14 cellular contexts compared by ENCODE assay signal in genomic region chr11:65124480-65125196, GRCh38. TPM values are rescaled to one million over a fixed set of nuclear protein-coding genes. Genes with fewer than 3 reads are reported as not detected.
A peak's percentile ranks its signal among the peaks of the same experiment; 100 is the strongest.
DNase-seq lines count a peak whose midpoint lies in the region; ATAC-seq and TF ChIP-seq lines count a peak whose summit lies in the region.
"Had no signal": no experiment of that assay in that cellular context is flagged by ENCODE, and none has a peak within 500 bp of the region (broad histone marks: within the 10 kb centered on the region; RNA-seq: fewer than 3 reads in every experiment).

No MANE protein-coding gene starts in this region.

- H3K4me1 ChIP-seq in Karpas-422 (ENCODE audit: low read length) (peaks cover 54% of the 10 kb centered on the region), adrenal gland (replicated peaks in 1 of 2) (peaks cover 16 to 30% of the 10 kb centered on the region in 2 donors), neural progenitor cell (peaks cover 10% of the 10 kb centered on the region)

- H3K9me2 ChIP-seq in Karpas-422 (replicated peaks; ENCODE audit: insufficient read depth, low read length) = no peaks in the 10 kb centered on the region

- peak overlapping the region; percentile 44 for H3K27ac ChIP-seq in Karpas-422 (ENCODE audit: low read length)
- peak overlapping the region in 2 of 5 donors; percentile 6 to 94 for H3K27ac ChIP-seq in adrenal gland
- H3K27ac ChIP-seq in neural progenitor cell = no peak overlapping the region
- H3K27ac ChIP-seq: dorsolateral prefrontal cortex had no signal

- peaks cover 60% of the 10 kb centered on the region for H3K36me3 Mint-ChIP-seq in activated CD4-positive, alpha-beta T cell treated with anti-CD3 and anti-CD28 coated beads, Interleukin-2, amount 10 ng/mL, durations not matched to agents 24 days and 14 days (ENCODE audit: low read depth)
- peaks cover 7% of the 10 kb centered on the region for H3K36me3 Mint-ChIP-seq in neural progenitor cell

- H3K4me3 ChIP-seq in Karpas-422 (ENCODE audit: low read length) = no peak overlapping the region
- no peak overlapping the region for H3K4me3 ChIP-seq in adrenal gland
- H3K4me3 ChIP-seq in neural progenitor cell = no peak overlapping the region
- H3K4me3 ChIP-seq: dorsolateral prefrontal cortex had no signal

- no peak overlapping the region for H3K27ac Mint-ChIP-seq in activated CD4-positive, alpha-beta T cell treated with anti-CD3 and anti-CD28 coated beads, Interleukin-2, amount 10 ng/mL, durations not matched to agents 24 days and 14 days
- H3K27ac Mint-ChIP-seq in neural progenitor cell = no peak overlapping the region

- peak; percentile 54 for DNase-seq in activated CD4-positive, alpha-beta T cell treated with anti-CD3 and anti-CD28 coated beads, Interleukin-2, amount 10 ng/mL, durations not matched to agents 24 days and 14 days
- DNase-seq in activated CD4-positive, alpha-beta T cell treated with anti-CD3 and anti-CD28 coated beads, Interleukin-2, amount 50 U/mL, for 1 hour = no peak
- DNase-seq in Karpas-422 = no peak
- peak in 5 of 7 donors; percentile 8 to 51 (median 13) for DNase-seq in adrenal gland
- DNase-seq in neural progenitor cell (ENCODE audit: low spot score) = no peak
- no peak for DNase-seq in iPS-NIHi7 (ENCODE audit: extremely low spot score)
- DNase-seq in DMS153 (lab: John Stamatoyannopoulos, UW) = no peak
- DNase-seq: aorta; DMS53; NCI-H1092 treated with DMSO at 0.1 percent for 48 hours; NCI-H345; stimulated activated CD4-positive, alpha-beta T cell treated with anti-CD3 and anti-CD28 coated beads, Interleukin-12 subunit alpha, Interleukin-12 subunit beta, amount 100 ng/mL, for 4 hours had no signal

- H3K9ac ChIP-seq in Karpas-422 (ENCODE audit: low read length) (no peak overlapping the region), neural progenitor cell (no peak overlapping the region)

- no peaks in the 10 kb centered on the region for H3K9me3 ChIP-seq in Karpas-422 (ENCODE audit: low read length)
- no peaks in the 10 kb centered on the region for H3K9me3 ChIP-seq in adrenal gland (replicated peaks in 1 of 3)
- no peaks in the 10 kb centered on the region for H3K9me3 ChIP-seq in neural progenitor cell (ENCODE audit: low read depth)

- no peak for TF ChIP-seq POLR2A in adrenal gland (IDR thresholded peaks at IDR 0.05)

- intact Hi-C loops in activated CD4-positive, alpha-beta T cell treated with anti-CD3 and anti-CD28 coated beads, Interleukin-2, amount 10 ng/mL, durations not matched to agents 24 days and 14 days (cut with micrococcal nuclease) = no loop called here
- intact Hi-C loops in adrenal gland (cut with DNase I) = no loop called here

- peaks cover 22% of the 10 kb centered on the region for H3K4me1 Mint-ChIP-seq in activated CD4-positive, alpha-beta T cell treated with anti-CD3 and anti-CD28 coated beads, Interleukin-2, amount 10 ng/mL, durations not matched to agents 24 days and 14 days
- peaks cover 17% of the 10 kb centered on the region for H3K4me1 Mint-ChIP-seq in neural progenitor cell

- TF ChIP-seq CTCF in adrenal gland (IDR thresholded peaks at IDR 0.05) (no peak), neural progenitor cell (IDR thresholded peaks at IDR 0.05) (no peak)

- peaks cover 31% of the 10 kb centered on the region for H3K79me2 ChIP-seq in Karpas-422 (ENCODE audit: low read length)
- H3K79me2 ChIP-seq in neural progenitor cell (ENCODE audit: low read depth) = peaks cover 49% of the 10 kb centered on the region

- H3K4me2 ChIP-seq in Karpas-422 (ENCODE audit: low read depth, low read length, poor library complexity, severe bottlenecking) (no peak overlapping the region), neural progenitor cell (no peak overlapping the region)

- no peak for ATAC-seq in HG02642 (IDR thresholded peaks at IDR 0.05; ENCODE audit: poor library complexity, unreplicated experiment)

- peaks cover 39% of the 10 kb centered on the region for H3K36me3 ChIP-seq in Karpas-422 (ENCODE audit: insufficient read depth, low read length)
- H3K36me3 ChIP-seq in adrenal gland (replicated peaks in 1 of 2) = peaks cover 0 to 66% of the 10 kb centered on the region in 2 donors
- H3K36me3 ChIP-seq in neural progenitor cell = peaks cover 4% of the 10 kb centered on the region

- no peak overlapping the region for H2AFZ ChIP-seq in Karpas-422 (ENCODE audit: low read length)
- no peak overlapping the region for H2AFZ ChIP-seq in neural progenitor cell (replicated peaks)

- no peaks in the 10 kb centered on the region for H3K9me3 Mint-ChIP-seq in activated CD4-positive, alpha-beta T cell treated with anti-CD3 and anti-CD28 coated beads, Interleukin-2, amount 10 ng/mL, durations not matched to agents 24 days and 14 days
- H3K9me3 Mint-ChIP-seq in neural progenitor cell = no peaks in the 10 kb centered on the region

- WGBS in adrenal gland, 4 donors = 87 to 93% (median 92%) methylated on average over 4 to 5 of the region's 5 CpGs

- no peaks in the 10 kb centered on the region for H3K27me3 Mint-ChIP-seq in activated CD4-positive, alpha-beta T cell treated with anti-CD3 and anti-CD28 coated beads, Interleukin-2, amount 10 ng/mL, durations not matched to agents 24 days and 14 days
- H3K27me3 Mint-ChIP-seq in neural progenitor cell (ENCODE audit: insufficient read depth, low read depth) = peaks cover 7% of the 10 kb centered on the region

- H3K27me3 ChIP-seq in Karpas-422 (ENCODE audit: low read length) (no peaks in the 10 kb centered on the region), adrenal gland (no peaks in the 10 kb centered on the region), neural progenitor cell (no peaks in the 10 kb centered on the region)
- H3K27me3 ChIP-seq: dorsolateral prefrontal cortex had no signal

- H3K4me3 Mint-ChIP-seq in activated CD4-positive, alpha-beta T cell treated with anti-CD3 and anti-CD28 coated beads, Interleukin-2, amount 10 ng/mL, durations not matched to agents 24 days and 14 days = peak overlapping the region; percentile 57
- peak overlapping the region; percentile 50 for H3K4me3 Mint-ChIP-seq in neural progenitor cell

- peaks cover 36% of the 10 kb centered on the region for H3F3A ChIP-seq in neural progenitor cell (ENCODE audit: low read depth)

- peaks cover 9% of the 10 kb centered on the region; the same call in 1 of the 2 replicates for H4K20me1 ChIP-seq in Karpas-422 (ENCODE audit: insufficient read depth, low read depth, low read length)
- H4K20me1 ChIP-seq in neural progenitor cell (ENCODE audit: low read depth) = peaks cover 6% of the 10 kb centered on the region

RNA-seq across cellular contexts. Expression of gene MRPL49, which starts 2.5 kb away (rescaled TPM):
- total RNA-seq in activated CD4-positive, alpha-beta T cell treated with anti-CD3 and anti-CD28 coated beads, Interleukin-2, amount 10 ng/mL, durations not matched to agents 24 days and 14 days = 78.1 and 81.4 TPM in 2 replicates
- 44.5 and 65.8 TPM in 2 replicates for total RNA-seq in Karpas-422 (2014; rRNA removed; shearing (Covaris generic); ENCODE audit: low replicate concordance)
- total RNA-seq in adrenal gland (100 to 1,000 TPM; 113 to 180 (median 135) TPM), neural progenitor cell (ENCODE audit: low replicate concordance) (38.3 and 57.5 TPM in 2 replicates)
- 100 to 1,000 TPM in 1 of 3 donors, 10 to 100 TPM in 2; 32.7 to 122 (median 33.9) TPM for polyA plus RNA-seq in adrenal gland

RNA-seq across cellular contexts. Expression of gene FAU, which starts 2.7 kb away (rescaled TPM):
- total RNA-seq in activated CD4-positive, alpha-beta T cell treated with anti-CD3 and anti-CD28 coated beads, Interleukin-2, amount 10 ng/mL, durations not matched to agents 24 days and 14 days = 1,048 and 1,049 TPM in 2 replicates
- 662 and 1,340 TPM in 2 replicates for total RNA-seq in Karpas-422 (2014; rRNA removed; shearing (Covaris generic); ENCODE audit: low replicate concordance)
- total RNA-seq in adrenal gland (1,000 to 10,000 TPM in 5 of 8 donors, 100 to 1,000 TPM in 3; 361 to 1,303 (median 1,029) TPM), neural progenitor cell (ENCODE audit: low replicate concordance) (227 and 288 TPM in 2 replicates)
- polyA plus RNA-seq in adrenal gland = 1,000 to 10,000 TPM in 2 of 3 donors, 100 to 1,000 TPM in 1; 656 to 2,488 (median 2,066) TPM

RNA-seq across cellular contexts. Expression of gene ZNHIT2, which starts 7.1 kb away (rescaled TPM):
- 17.1 and 18.1 TPM in 2 replicates for total RNA-seq in activated CD4-positive, alpha-beta T cell treated with anti-CD3 and anti-CD28 coated beads, Interleukin-2, amount 10 ng/mL, durations not matched to agents 24 days and 14 days
- 11.3 and 18.0 TPM in 2 replicates for total RNA-seq in Karpas-422 (2014; rRNA removed; shearing (Covaris generic); ENCODE audit: low replicate concordance)
- total RNA-seq in adrenal gland = 10 to 100 TPM; 10.7 to 30.0 (median 20.5) TPM
- polyA plus RNA-seq in adrenal gland = 10 to 100 TPM in 2 of 3 donors, under 1 TPM in 1; 0.48 to 39.8 (median 32.1) TPM
- 1.5 and 8.1 TPM in 2 replicates for total RNA-seq in neural progenitor cell (ENCODE audit: low replicate concordance)

RNA-seq across cellular contexts. Expression of gene SYVN1, which starts 9.7 kb away (rescaled TPM):
- total RNA-seq in activated CD4-positive, alpha-beta T cell treated with anti-CD3 and anti-CD28 coated beads, Interleukin-2, amount 10 ng/mL, durations not matched to agents 24 days and 14 days = 36.9 and 39.0 TPM in 2 replicates
- total RNA-seq in Karpas-422 (2014; rRNA removed; shearing (Covaris generic); ENCODE audit: low replicate concordance) = 73.6 and 118 TPM in 2 replicates
- total RNA-seq in adrenal gland (100 to 1,000 TPM in 1 of 8 donors, 10 to 100 TPM in 7; 28.1 to 119 (median 64.3) TPM), neural progenitor cell (ENCODE audit: low replicate concordance) (7.2 and 12.0 TPM in 2 replicates)
- polyA plus RNA-seq in adrenal gland = 100 to 1,000 TPM in 1 of 3 donors, 10 to 100 TPM in 2; 46.0 to 124 (median 58.5) TPM

RNA-seq across cellular contexts. Expression of gene TM7SF2, which starts 13.0 kb away (rescaled TPM):
- 28.2 and 28.9 TPM in 2 replicates for total RNA-seq in activated CD4-positive, alpha-beta T cell treated with anti-CD3 and anti-CD28 coated beads, Interleukin-2, amount 10 ng/mL, durations not matched to agents 24 days and 14 days
- 160 and 161 TPM in 2 replicates for total RNA-seq in Karpas-422 (2014; rRNA removed; shearing (Covaris generic); ENCODE audit: low replicate concordance)
- 1,000 to 10,000 TPM in 2 of 8 donors, 100 to 1,000 TPM in 6; 278 to 1,807 (median 752) TPM for total RNA-seq in adrenal gland
- 100 to 1,000 TPM; 259 to 849 (median 589) TPM for polyA plus RNA-seq in adrenal gland
- 36.1 and 109 TPM in 2 replicates for total RNA-seq in neural progenitor cell (ENCODE audit: low replicate concordance)

Comparison
In these comparisons a context has a peak if more than half of its experiments do, and no peak if none do; other contexts are left out.
1. DNase-seq: peak in activated CD4-positive, alpha-beta T cell treated with anti-CD3 and anti-CD28 coated beads, Interleukin-2, amount 10 ng/mL, durations not matched to agents 24 days and 14 days (single experiment) and adrenal gland (5 of 7); none in activated CD4-positive, alpha-beta T cell treated with anti-CD3 and anti-CD28 coated beads, Interleukin-2, amount 50 U/mL, for 1 hour (single experiment), Karpas-422 (single experiment), neural progenitor cell (single experiment), iPS-NIHi7 (single experiment) and DMS153 (single experiment).